Comparison of ENCODE assay signal across 11 cellular contexts in genomic region chr20:10654630-10655029, GRCh38. TPM values are rescaled to one million over a fixed set of nuclear protein-coding genes. Genes with fewer than 3 reads are reported as not detected.
DNase-seq lines count a peak whose midpoint lies in the region; ATAC-seq lines count a peak whose summit lies in the region.
"Had no signal": no experiment of that assay in that cellular context is flagged by ENCODE, and none has a peak within 500 bp of the region (broad histone marks: within the 10 kb centered on the region; RNA-seq: fewer than 3 reads in every experiment).

No MANE protein-coding gene starts in this region.

- 46 to 55% methylated on average over 7 of the region's 7 CpGs for WGBS in ectodermal cell, 2 experiments

- no peaks in the 10 kb centered on the region for H3K9me3 ChIP-seq in ectodermal cell (ENCODE audit: control insufficient read depth, low read length)
- no peaks in the 10 kb centered on the region for H3K9me3 ChIP-seq in skeletal muscle satellite cell (replicated peaks; ENCODE audit: low read length)
- H3K9me3 ChIP-seq: right lobe of liver had no signal

- H3K27ac ChIP-seq in ectodermal cell (ENCODE audit: insufficient read depth, low read depth, low read length, poor library complexity, severe bottlenecking), result no peak overlapping the region
- H3K27ac ChIP-seq: right lobe of liver, SK-N-MC had no signal

- H3K4me3 ChIP-seq in ectodermal cell (ENCODE audit: insufficient read depth, low read depth, low read length) (peak overlapping the region; percentile 9), skeletal muscle satellite cell (ENCODE audit: low read length) (no peak overlapping the region)
- H3K4me3 ChIP-seq: right lobe of liver, SK-N-MC had no signal

- peaks cover 49% of the 10 kb centered on the region for H3K36me3 ChIP-seq in ectodermal cell (ENCODE audit: control insufficient read depth, insufficient read depth, low read length)
- peaks cover 43% of the 10 kb centered on the region for H3K36me3 ChIP-seq in skeletal muscle satellite cell (ENCODE audit: insufficient read depth, low read length)

- H3K9ac ChIP-seq in skeletal muscle satellite cell (ENCODE audit: low read depth, low read length), result peak overlapping the region; percentile 38

- ATAC-seq in GM19025 (IDR thresholded peaks at IDR 0.05; ENCODE audit: low read depth, unreplicated experiment) (peak; percentile 54), HG03060 (IDR thresholded peaks at IDR 0.05; ENCODE audit: low read depth, unreplicated experiment) (peak; percentile 74), HG03175 (IDR thresholded peaks at IDR 0.05; ENCODE audit: unreplicated experiment) (no peak)

- H3K27me3 ChIP-seq in ectodermal cell (ENCODE audit: control insufficient read depth, insufficient read depth, low read length, poor library complexity, severe bottlenecking) (no peaks in the 10 kb centered on the region), skeletal muscle satellite cell (ENCODE audit: control insufficient read depth, insufficient read depth, low read length) (no peaks in the 10 kb centered on the region)
- H3K27me3 ChIP-seq: right lobe of liver had no signal

- no peak for DNase-seq in iPS-NIHi11 (ENCODE audit: low spot score)
- no peak for DNase-seq in cerebellar cortex (ENCODE audit: low spot score)
- DNase-seq in NCI-H446 treated with DMSO at 0.1 percent for 48 hours (lab: John Stamatoyannopoulos, UW), result no peak
- DNase-seq: cerebellar nuclear complex, right lobe of liver had no signal

- peaks cover 87% of the 10 kb centered on the region for H3K4me1 ChIP-seq in ectodermal cell (ENCODE audit: control insufficient read depth, insufficient read depth, low read length)
- peaks cover 44% of the 10 kb centered on the region for H3K4me1 ChIP-seq in skeletal muscle satellite cell (ENCODE audit: control insufficient read depth, insufficient read depth, low read length)
- H3K4me1 ChIP-seq: right lobe of liver had no signal

- peak overlapping the region; percentile 6 for H3K4me2 ChIP-seq in skeletal muscle satellite cell (ENCODE audit: low read length)

RNA-seq across cellular contexts. Expression of gene JAG1, which starts 19.2 kb away (rescaled TPM):
- polyA plus RNA-seq in ectodermal cell (2013, experiment 1 of 4), result 142 TPM
- 162 TPM for polyA plus RNA-seq in ectodermal cell (2013, experiment 2 of 4)
- polyA plus RNA-seq in ectodermal cell (2013, experiment 3 of 4), result 104 TPM
- polyA plus RNA-seq in ectodermal cell (2013, experiment 4 of 4), result 117 TPM
- 11.1 and 15.2 TPM in 2 replicates for total RNA-seq in skeletal muscle satellite cell (2012; rRNA removed)
